8 cellular contexts compared by ENCODE assay signal in the genomic region with DNA sequence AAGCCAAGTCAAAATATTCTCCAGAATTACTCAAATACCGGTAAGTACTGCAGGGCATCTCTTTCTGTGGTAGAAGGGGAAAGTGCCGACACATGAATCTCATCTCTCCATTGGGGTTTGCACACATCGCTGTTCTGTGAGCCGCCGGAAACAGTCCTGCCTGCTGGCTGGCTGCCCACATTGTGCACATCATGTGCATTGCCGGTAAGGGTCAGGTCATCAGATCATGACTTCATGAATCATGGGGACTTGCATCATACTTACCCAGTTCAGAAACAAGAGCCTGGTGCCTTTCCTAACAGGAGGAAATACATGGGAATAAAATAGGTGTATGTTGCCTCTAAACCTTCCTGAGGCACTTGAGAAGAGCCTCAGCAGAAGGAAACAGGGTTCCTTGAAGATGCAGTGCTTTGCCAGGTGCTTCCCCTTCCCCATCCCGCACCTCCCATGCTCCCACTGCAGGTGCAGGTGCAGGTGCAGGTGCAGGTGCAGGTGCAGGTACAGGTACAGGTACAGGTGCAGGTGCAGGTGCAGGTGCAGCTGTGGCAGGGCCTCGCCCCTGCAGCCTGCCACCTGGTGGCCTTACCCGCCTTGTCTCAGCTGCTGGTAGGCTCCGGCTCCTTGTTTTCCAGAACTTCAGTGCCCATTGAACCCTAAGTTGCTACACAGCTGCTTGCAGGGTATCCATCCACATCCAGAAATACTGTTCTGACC. TPM values are rescaled to one million over a fixed set of nuclear protein-coding genes. Genes with fewer than 3 reads are reported as not detected.
DNase-seq lines count a peak whose midpoint lies in the region; ATAC-seq and TF ChIP-seq lines count a peak whose summit lies in the region.

No MANE protein-coding gene starts in this region.

- H3K9me3 ChIP-seq in lower lobe of right lung = no peaks in the 10 kb centered on the region

- H3K4me3 Mint-ChIP-seq in activated T-helper 17 cell treated with anti-CD3 and anti-CD28 coated beads, Interleukin-2, amount 50 U/mL, for 72 hours = no peak overlapping the region

- H3K27ac Mint-ChIP-seq in activated T-helper 17 cell treated with anti-CD3 and anti-CD28 coated beads, Interleukin-2, amount 50 U/mL, for 72 hours = no peak overlapping the region

- no peak overlapping the region for H3K4me3 ChIP-seq in lower lobe of right lung

- H3K4me1 ChIP-seq in lower lobe of right lung = peaks cover 8% of the 10 kb centered on the region

- intact Hi-C loops in lower lobe of right lung (cut with DNase I) = no loop called here

- H3K4me1 Mint-ChIP-seq in activated T-helper 17 cell treated with anti-CD3 and anti-CD28 coated beads, Interleukin-2, amount 50 U/mL, for 72 hours = peaks cover 13% of the 10 kb centered on the region

- DNase-seq in EH (ENCODE audit: low read depth) (peak; percentile 35), lower lobe of right lung (peak; percentile 80)

- no peak for TF ChIP-seq CTCF in lower lobe of right lung (IDR thresholded peaks at IDR 0.05)

- H3K36me3 Mint-ChIP-seq in activated T-helper 17 cell treated with anti-CD3 and anti-CD28 coated beads, Interleukin-2, amount 50 U/mL, for 72 hours (ENCODE audit: low read depth) = peaks cover 22% of the 10 kb centered on the region

- no peaks in the 10 kb centered on the region for H3K36me3 ChIP-seq in lower lobe of right lung

- no peak overlapping the region for H3K27ac ChIP-seq in lower lobe of right lung

- ATAC-seq in HG03280 (IDR thresholded peaks at IDR 0.05; ENCODE audit: unreplicated experiment) (peak; percentile 76), lower lobe of right lung (peak; percentile 42 to 50), HG03565 (IDR thresholded peaks at IDR 0.05; ENCODE audit: unreplicated experiment) (no peak), GM21717 (IDR thresholded peaks at IDR 0.05; ENCODE audit: unreplicated experiment) (no peak), HG02981 (IDR thresholded peaks at IDR 0.05; ENCODE audit: unreplicated experiment) (no peak), GM19452 (IDR thresholded peaks at IDR 0.05; ENCODE audit: unreplicated experiment) (no peak)
- peak; percentile 90 for ATAC-seq in activated T-helper 17 cell treated with anti-CD3 and anti-CD28 coated beads, Interleukin-2, amount 50 U/mL, for 72 hours (replicated peaks)

- no peaks in the 10 kb centered on the region for H3K27me3 Mint-ChIP-seq in activated T-helper 17 cell treated with anti-CD3 and anti-CD28 coated beads, Interleukin-2, amount 50 U/mL, for 72 hours

- H3K9me3 Mint-ChIP-seq in activated T-helper 17 cell treated with anti-CD3 and anti-CD28 coated beads, Interleukin-2, amount 50 U/mL, for 72 hours = no peaks in the 10 kb centered on the region

- no peaks in the 10 kb centered on the region for H3K27me3 ChIP-seq in lower lobe of right lung (ENCODE audit: low read depth)

RNA-seq across cellular contexts. Expression of a gene that starts 26.5 kb away (rescaled TPM):
- 10 to 100 TPM in 1 of 2 donors, 1 to 10 TPM in 1; 5.1 to 10.1 TPM for total RNA-seq in activated T-helper 17 cell treated with anti-CD3 and anti-CD28 coated beads, Interleukin-2, amount 50 U/mL, for 72 hours
- 38.3 TPM for total RNA-seq in lower lobe of right lung

Comparison
In these comparisons a context has a peak if more than half of its experiments do, and no peak if none do; other contexts are left out.
1. ATAC-seq: peak in HG03280 (single experiment), activated T-helper 17 cell treated with anti-CD3 and anti-CD28 coated beads, Interleukin-2, amount 50 U/mL, for 72 hours (single experiment) and lower lobe of right lung (2 of 2); none in HG03565 (single experiment), GM21717 (single experiment), HG02981 (single experiment) and GM19452 (single experiment).